In the genomic region with DNA sequence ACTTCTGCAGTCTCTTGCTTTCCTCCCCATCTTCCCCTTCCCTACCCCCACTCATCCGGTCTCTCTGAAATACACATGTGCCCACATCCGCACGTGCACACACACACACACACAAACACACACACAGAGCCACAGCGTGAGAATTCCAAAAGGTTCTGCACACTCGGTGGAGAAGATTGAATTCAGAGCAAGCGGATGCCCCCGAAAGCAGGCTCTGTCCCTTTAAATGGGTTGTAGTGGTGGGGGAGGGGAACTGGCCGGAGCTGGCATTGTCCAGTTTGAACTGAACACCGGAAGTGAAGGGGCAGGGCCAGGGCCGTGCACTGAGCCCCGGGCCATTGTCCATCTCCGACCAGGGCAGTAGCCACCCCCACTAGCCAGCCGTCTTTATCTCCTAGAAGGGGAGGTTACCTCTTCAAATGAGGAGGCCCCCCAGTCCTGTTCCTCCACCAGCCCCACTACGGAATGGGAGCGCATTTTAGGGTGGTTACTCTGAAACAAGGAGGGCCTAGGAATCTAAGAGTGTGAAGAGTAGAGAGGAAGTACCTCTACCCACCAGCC, we compare ENCODE assay signal across 12 cellular contexts. TPM values are rescaled to one million over a fixed set of nuclear protein-coding genes. Genes with fewer than 3 reads are reported as not detected.
DNase-seq lines count a peak whose midpoint lies in the region; ATAC-seq and TF ChIP-seq lines count a peak whose summit lies in the region.
"Had no signal": no experiment of that assay in that cellular context is flagged by ENCODE, and none has a peak within 500 bp of the region (broad histone marks: within the 10 kb centered on the region; RNA-seq: fewer than 3 reads in every experiment).

No MANE protein-coding gene starts in this region.

- H3K9me3 ChIP-seq in NT2/D1 (ENCODE audit: insufficient read depth, low read length) (no peaks in the 10 kb centered on the region), testis (no peaks in the 10 kb centered on the region)
- H3K9me3 ChIP-seq: esophagus squamous epithelium had no signal

- 0 to 1% methylated on average over 7 to 15 of the region's 15 CpGs for WGBS in testis, 2 donors

- TF ChIP-seq POLR2A in testis (IDR thresholded peaks at IDR 0.05): no peak

- H3K4me1 ChIP-seq in NT2/D1 (ENCODE audit: insufficient read depth, insufficient read length): peaks cover 3% of the 10 kb centered on the region
- H3K4me1 ChIP-seq in testis: no peaks in the 10 kb centered on the region

- intact Hi-C loops in testis (cut with DNase I; ENCODE audit: low total_unique reads): no loop called here

- H3K36me3 ChIP-seq in NT2/D1 (ENCODE audit: insufficient read depth, insufficient read length, low read length) (peaks cover 30% of the 10 kb centered on the region), testis (ENCODE audit: low read depth, missing control alignments) (no peaks in the 10 kb centered on the region)
- H3K36me3 ChIP-seq: esophagus squamous epithelium had no signal

- no peak for TF ChIP-seq CTCF in testis (IDR thresholded peaks at IDR 0.05)

- no peak for ATAC-seq in activated naive CD8-positive, alpha-beta T cell treated with anti-CD3 and anti-CD28 coated beads, Interleukin-2, amount 10 ng/mL, durations not matched to agents 7 days and 5 days (ENCODE audit: low read depth)
- no peak for ATAC-seq in activated naive CD8-positive, alpha-beta T cell treated with anti-CD3 and anti-CD28 coated beads, Interleukin-2, amount 50 U/mL, for 24 hours
- no peak for ATAC-seq in HG02870 (IDR thresholded peaks at IDR 0.05; ENCODE audit: unreplicated experiment)
- no peak for ATAC-seq in HG03139 (IDR thresholded peaks at IDR 0.05; ENCODE audit: unreplicated experiment)

- no peak for DNase-seq in activated naive CD8-positive, alpha-beta T cell treated with anti-CD3 and anti-CD28 coated beads, Interleukin-2, amount 10 ng/mL, durations not matched to agents 7 days and 5 days
- no peak for DNase-seq in activated naive CD8-positive, alpha-beta T cell treated with anti-CD3 and anti-CD28 coated beads, Interleukin-2, amount 50 U/mL, for 24 hours
- peak; percentile 23 for DNase-seq in NT2/D1 (ENCODE audit: low read depth, low spot score)
- DNase-seq in foreskin melanocyte: peak; percentile 23
- DNase-seq in testis: peak; percentile 26
- DNase-seq in GM19238 (ENCODE audit: insufficient read length, low spot score): no peak
- DNase-seq: esophagus squamous epithelium; NCI-H1105; NK-92 treated with Interleukin-12 subunit alpha and Interleukin-12 subunit beta, amount 100 ng/mL, for 24 hours had no signal

- peak overlapping the region; percentile 52 for H3K4me3 ChIP-seq in NT2/D1 (ENCODE audit: insufficient read length, low read depth)
- H3K4me3 ChIP-seq in testis: no peak overlapping the region
- H3K4me3 ChIP-seq: esophagus squamous epithelium had no signal

- peak overlapping the region; percentile 69 for H3K4me3 Mint-ChIP-seq in activated naive CD8-positive, alpha-beta T cell treated with anti-CD3 and anti-CD28 coated beads, Interleukin-2, amount 10 ng/mL, durations not matched to agents 7 days and 5 days
- H3K4me3 Mint-ChIP-seq in activated naive CD8-positive, alpha-beta T cell treated with anti-CD3 and anti-CD28 coated beads, Interleukin-2, amount 50 U/mL, for 24 hours: no peak overlapping the region

- H3K36me3 Mint-ChIP-seq in activated naive CD8-positive, alpha-beta T cell treated with anti-CD3 and anti-CD28 coated beads, Interleukin-2, amount 10 ng/mL, durations not matched to agents 7 days and 5 days: no peaks in the 10 kb centered on the region
- H3K36me3 Mint-ChIP-seq in activated naive CD8-positive, alpha-beta T cell treated with anti-CD3 and anti-CD28 coated beads, Interleukin-2, amount 50 U/mL, for 24 hours (ENCODE audit: low read depth): no peaks in the 10 kb centered on the region

- peaks cover 68% of the 10 kb centered on the region for H3K27me3 Mint-ChIP-seq in activated naive CD8-positive, alpha-beta T cell treated with anti-CD3 and anti-CD28 coated beads, Interleukin-2, amount 10 ng/mL, durations not matched to agents 7 days and 5 days
- peaks cover 63% of the 10 kb centered on the region for H3K27me3 Mint-ChIP-seq in activated naive CD8-positive, alpha-beta T cell treated with anti-CD3 and anti-CD28 coated beads, Interleukin-2, amount 50 U/mL, for 24 hours

- H3K9me3 Mint-ChIP-seq in activated naive CD8-positive, alpha-beta T cell treated with anti-CD3 and anti-CD28 coated beads, Interleukin-2, amount 10 ng/mL, durations not matched to agents 7 days and 5 days: no peaks in the 10 kb centered on the region
- no peaks in the 10 kb centered on the region for H3K9me3 Mint-ChIP-seq in activated naive CD8-positive, alpha-beta T cell treated with anti-CD3 and anti-CD28 coated beads, Interleukin-2, amount 50 U/mL, for 24 hours

- H3K4me1 Mint-ChIP-seq in activated naive CD8-positive, alpha-beta T cell treated with anti-CD3 and anti-CD28 coated beads, Interleukin-2, amount 10 ng/mL, durations not matched to agents 7 days and 5 days: peaks cover 23% of the 10 kb centered on the region
- H3K4me1 Mint-ChIP-seq in activated naive CD8-positive, alpha-beta T cell treated with anti-CD3 and anti-CD28 coated beads, Interleukin-2, amount 50 U/mL, for 24 hours: peaks cover 17% of the 10 kb centered on the region

- no peak overlapping the region for H3K27ac Mint-ChIP-seq in activated naive CD8-positive, alpha-beta T cell treated with anti-CD3 and anti-CD28 coated beads, Interleukin-2, amount 10 ng/mL, durations not matched to agents 7 days and 5 days
- H3K27ac Mint-ChIP-seq in activated naive CD8-positive, alpha-beta T cell treated with anti-CD3 and anti-CD28 coated beads, Interleukin-2, amount 50 U/mL, for 24 hours: no peak overlapping the region

- no peak overlapping the region for H3K27ac ChIP-seq in testis
- H3K27ac ChIP-seq: esophagus squamous epithelium had no signal

- POLR2A ChIA-PET in activated naive CD8-positive, alpha-beta T cell treated with anti-CD3 and anti-CD28 coated beads, Interleukin-2, amount 10 ng/mL, durations not matched to agents 7 days and 5 days (lab: Charles Lee): no interaction called here

- H3K27me3 ChIP-seq in NT2/D1 (ENCODE audit: insufficient read depth, insufficient read length): peaks cover 11% of the 10 kb centered on the region
- peaks cover 8% of the 10 kb centered on the region for H3K27me3 ChIP-seq in testis

- peak overlapping the region; percentile 73 for H3K9ac ChIP-seq in NT2/D1 (ENCODE audit: insufficient read length, low read depth)

RNA-seq across cellular contexts. Expression of a gene that starts 1.3 kb away (rescaled TPM):
- not detected for total RNA-seq in activated naive CD8-positive, alpha-beta T cell treated with anti-CD3 and anti-CD28 coated beads, Interleukin-2, amount 10 ng/mL, durations not matched to agents 7 days and 5 days
- total RNA-seq in testis: 1 to 10 TPM; 1.5 to 3.9 TPM
- polyA plus RNA-seq in testis (ENCODE audit: insufficient read depth, low read depth, low replicate concordance): 3.6 TPM
- total RNA-seq: esophagus squamous epithelium, kidney had no signal

RNA-seq across cellular contexts. Expression of a gene that starts 22.9 kb away (rescaled TPM):
- total RNA-seq in activated naive CD8-positive, alpha-beta T cell treated with anti-CD3 and anti-CD28 coated beads, Interleukin-2, amount 10 ng/mL, durations not matched to agents 7 days and 5 days: 10 to 100 TPM; 45.9 to 48.2 TPM
- 10 to 100 TPM; 54.8 to 60.7 TPM for total RNA-seq in testis
- 31.5 TPM for polyA plus RNA-seq in testis (ENCODE audit: insufficient read depth, low read depth, low replicate concordance)

RNA-seq across cellular contexts. Expression of a gene that starts 36.7 kb away (rescaled TPM):
- total RNA-seq in activated naive CD8-positive, alpha-beta T cell treated with anti-CD3 and anti-CD28 coated beads, Interleukin-2, amount 10 ng/mL, durations not matched to agents 7 days and 5 days: 1 to 10 TPM; 9.3 to 9.9 TPM
- total RNA-seq in testis: 10 to 100 TPM; 22.9 to 63.9 TPM
- polyA plus RNA-seq in testis (ENCODE audit: insufficient read depth, low read depth, low replicate concordance): 87.5 TPM

RNA-seq across cellular contexts. Expression of a gene that starts 55.3 kb away (rescaled TPM):
- total RNA-seq in activated naive CD8-positive, alpha-beta T cell treated with anti-CD3 and anti-CD28 coated beads, Interleukin-2, amount 10 ng/mL, durations not matched to agents 7 days and 5 days: 10 to 100 TPM in 1 of 2 experiments, 1 to 10 TPM in 1; 7.9 to 10.3 TPM
- total RNA-seq in testis: 1 to 10 TPM; 4.9 to 5.6 TPM
- polyA plus RNA-seq in testis (ENCODE audit: insufficient read depth, low read depth, low replicate concordance): 12.9 TPM

Comparison
In these comparisons a context has a peak if more than half of its experiments do, and no peak if none do; other contexts are left out.
1. DNase-seq: peak in NT2/D1 (single experiment), foreskin melanocyte (single experiment) and testis (single experiment); none in activated naive CD8-positive, alpha-beta T cell treated with anti-CD3 and anti-CD28 coated beads, Interleukin-2, amount 10 ng/mL, durations not matched to agents 7 days and 5 days (single experiment), activated naive CD8-positive, alpha-beta T cell treated with anti-CD3 and anti-CD28 coated beads, Interleukin-2, amount 50 U/mL, for 24 hours (single experiment) and GM19238 (single experiment).